1 cellular context compared by ENCODE assay signal in the genomic region with DNA sequence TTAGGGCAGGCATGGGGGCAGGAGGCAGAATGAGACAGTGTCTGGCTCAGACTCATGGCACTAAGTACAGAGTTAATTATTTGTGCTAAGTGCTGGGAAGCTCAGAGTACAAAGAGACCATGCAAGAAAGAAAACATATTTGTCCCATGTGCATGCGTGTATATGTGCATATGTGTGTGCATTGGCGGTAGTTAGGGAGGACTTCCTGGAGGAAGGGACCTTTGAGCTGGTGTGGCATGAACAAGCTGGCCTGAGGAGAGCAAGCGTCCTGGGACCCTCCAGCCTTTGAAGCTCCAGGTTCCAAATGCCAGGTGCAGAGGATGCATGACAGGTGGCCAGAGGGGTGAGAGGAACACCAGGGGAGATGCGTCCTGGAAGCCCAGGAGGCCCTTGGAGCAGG.
TF ChIP-seq lines count a peak whose summit lies in the region.

No MANE protein-coding gene starts in this region.

TF ChIP-seq in HepG2, 621 proteins besides CTCF, POLR2A, EP300 and RAD21:
- TF ChIP-seq ARID2 (CRISPR knock-in tag; IDR thresholded peaks at IDR 0.05; ENCODE audit: borderline replicate concordance) (no peak), ZMYM3 (CRISPR knock-in tag; IDR thresholded peaks at IDR 0.05) (peak; percentile 52; the same call in 1 of the 2 replicates), ZNF34 (CRISPR knock-in tag; IDR thresholded peaks at IDR 0.05; ENCODE audit: borderline replicate concordance) (no peak), MAF1 (CRISPR knock-in tag; IDR thresholded peaks at IDR 0.05; ENCODE audit: borderline replicate concordance) (no peak), ZFP36 (IDR thresholded peaks at IDR 0.05; ENCODE audit: borderline replicate concordance, low read depth, low read length, partially characterized antibody) (peak; percentile 68), ZC3H4 (CRISPR knock-in tag; IDR thresholded peaks at IDR 0.05; ENCODE audit: borderline replicate concordance) (no peak)
- TF ChIP-seq, protein P1, sequence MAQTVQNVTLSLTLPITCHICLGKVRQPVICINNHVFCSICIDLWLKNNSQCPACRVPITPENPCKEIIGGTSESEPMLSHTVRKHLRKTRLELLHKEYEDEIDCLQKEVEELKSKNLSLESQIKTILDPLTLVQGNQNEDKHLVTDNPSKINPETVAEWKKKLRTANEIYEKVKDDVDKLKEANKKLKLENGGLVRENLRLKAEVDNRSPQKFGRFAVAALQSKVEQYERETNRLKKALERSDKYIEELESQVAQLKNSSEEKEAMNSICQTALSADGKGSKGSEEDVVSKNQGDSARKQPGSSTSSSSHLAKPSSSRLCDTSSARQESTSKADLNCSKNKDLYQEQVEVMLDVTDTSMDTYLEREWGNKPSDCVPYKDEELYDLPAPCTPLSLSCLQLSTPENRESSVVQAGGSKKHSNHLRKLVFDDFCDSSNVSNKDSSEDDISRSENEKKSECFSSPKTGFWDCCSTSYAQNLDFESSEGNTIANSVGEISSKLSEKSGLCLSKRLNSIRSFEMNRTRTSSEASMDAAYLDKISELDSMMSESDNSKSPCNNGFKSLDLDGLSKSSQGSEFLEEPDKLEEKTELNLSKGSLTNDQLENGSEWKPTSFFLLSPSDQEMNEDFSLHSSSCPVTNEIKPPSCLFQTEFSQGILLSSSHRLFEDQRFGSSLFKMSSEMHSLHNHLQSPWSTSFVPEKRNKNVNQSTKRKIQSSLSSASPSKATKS (CRISPR knock-in tag; IDR thresholded peaks at IDR 0.05): no peak
- TF ChIP-seq, protein P2, sequence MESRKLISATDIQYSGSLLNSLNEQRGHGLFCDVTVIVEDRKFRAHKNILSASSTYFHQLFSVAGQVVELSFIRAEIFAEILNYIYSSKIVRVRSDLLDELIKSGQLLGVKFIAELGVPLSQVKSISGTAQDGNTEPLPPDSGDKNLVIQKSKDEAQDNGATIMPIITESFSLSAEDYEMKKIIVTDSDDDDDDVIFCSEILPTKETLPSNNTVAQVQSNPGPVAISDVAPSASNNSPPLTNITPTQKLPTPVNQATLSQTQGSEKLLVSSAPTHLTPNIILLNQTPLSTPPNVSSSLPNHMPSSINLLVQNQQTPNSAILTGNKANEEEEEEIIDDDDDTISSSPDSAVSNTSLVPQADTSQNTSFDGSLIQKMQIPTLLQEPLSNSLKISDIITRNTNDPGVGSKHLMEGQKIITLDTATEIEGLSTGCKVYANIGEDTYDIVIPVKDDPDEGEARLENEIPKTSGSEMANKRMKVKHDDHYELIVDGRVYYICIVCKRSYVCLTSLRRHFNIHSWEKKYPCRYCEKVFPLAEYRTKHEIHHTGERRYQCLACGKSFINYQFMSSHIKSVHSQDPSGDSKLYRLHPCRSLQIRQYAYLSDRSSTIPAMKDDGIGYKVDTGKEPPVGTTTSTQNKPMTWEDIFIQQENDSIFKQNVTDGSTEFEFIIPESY (CRISPR knock-in tag; IDR thresholded peaks at IDR 0.05): peak; percentile 66; the same call in 1 of the 2 replicates
TF ChIP-seq in HepG2: peak in this region for 3.
